Comparison of ENCODE assay signal across 10 cellular contexts in genomic region chr3:112794622-112795172, GRCh38. TPM values are rescaled to one million over a fixed set of nuclear protein-coding genes. Genes with fewer than 3 reads are reported as not detected.
A peak's percentile ranks its signal among the peaks of the same experiment; 100 is the strongest.
DNase-seq lines count a peak whose midpoint lies in the region; ATAC-seq and TF ChIP-seq lines count a peak whose summit lies in the region.
"Had no signal": no experiment of that assay in that cellular context is flagged by ENCODE, and none has a peak within 500 bp of the region (broad histone marks: within the 10 kb centered on the region; RNA-seq: fewer than 3 reads in every experiment).

No MANE protein-coding gene starts in this region.

- H3K27ac ChIP-seq in stomach: peak overlapping the region in 4 of 5 donors; percentile 32 to 75 (median 60)
- H3K27ac ChIP-seq in ascending aorta: no peak overlapping the region

- H3K4me3 ChIP-seq in stomach: no peak overlapping the region
- H3K4me3 ChIP-seq in ascending aorta: no peak overlapping the region

- H3K27me3 Mint-ChIP-seq in activated CD8-positive, alpha-beta T cell treated with anti-CD3 and anti-CD28 coated beads, Interleukin-2, amount 10 ng/mL, durations not matched to agents 7 days and 5 days (ENCODE audit: low read depth): no peaks in the 10 kb centered on the region
- no peaks in the 10 kb centered on the region for H3K27me3 Mint-ChIP-seq in activated CD8-positive, alpha-beta T cell treated with anti-CD3 and anti-CD28 coated beads for 36 hours

- no peak overlapping the region for H3K4me3 Mint-ChIP-seq in activated CD8-positive, alpha-beta T cell treated with anti-CD3 and anti-CD28 coated beads, Interleukin-2, amount 10 ng/mL, durations not matched to agents 7 days and 5 days
- no peak overlapping the region for H3K4me3 Mint-ChIP-seq in activated CD8-positive, alpha-beta T cell treated with anti-CD3 and anti-CD28 coated beads for 36 hours
- H3K4me3 Mint-ChIP-seq: natural killer cell had no signal

- peaks cover 0 to 25% (median 13%) of the 10 kb centered on the region in 4 donors for H3K4me1 ChIP-seq in stomach
- H3K4me1 ChIP-seq in ascending aorta: no peaks in the 10 kb centered on the region

- peaks cover 5% of the 10 kb centered on the region for H3K36me3 Mint-ChIP-seq in activated CD8-positive, alpha-beta T cell treated with anti-CD3 and anti-CD28 coated beads, Interleukin-2, amount 10 ng/mL, durations not matched to agents 7 days and 5 days (ENCODE audit: low read depth)
- no peaks in the 10 kb centered on the region for H3K36me3 Mint-ChIP-seq in activated CD8-positive, alpha-beta T cell treated with anti-CD3 and anti-CD28 coated beads for 36 hours (ENCODE audit: low read depth)
- H3K36me3 Mint-ChIP-seq: natural killer cell had no signal

- H3K9me3 ChIP-seq in stomach: no peaks in the 10 kb centered on the region
- no peaks in the 10 kb centered on the region for H3K9me3 ChIP-seq in ascending aorta

- POLR2A ChIA-PET in activated CD8-positive, alpha-beta T cell treated with anti-CD3 and anti-CD28 coated beads, Interleukin-2, amount 10 ng/mL, durations not matched to agents 7 days and 5 days (lab: Charles Lee): no interaction called here
- POLR2A ChIA-PET in activated CD8-positive, alpha-beta T cell treated with anti-CD3 and anti-CD28 coated beads for 36 hours (lab: Charles Lee): no interaction called here

- WGBS in stomach, 5 donors: 13 to 24% (median 23%) methylated on average over 6 of the region's 6 CpGs

- H3K36me3 ChIP-seq in stomach (no peaks in the 10 kb centered on the region), ascending aorta (no peaks in the 10 kb centered on the region)

- CTCF ChIA-PET in activated CD8-positive, alpha-beta T cell treated with anti-CD3 and anti-CD28 coated beads, Interleukin-2, amount 10 ng/mL, durations not matched to agents 7 days and 5 days (lab: Charles Lee): no interaction called here
- CTCF ChIA-PET in activated CD8-positive, alpha-beta T cell treated with anti-CD3 and anti-CD28 coated beads for 36 hours (lab: Charles Lee): interaction anchor here (1.5 kb wide), 1 partner anchor 60 kb away, joined by 6 read pairs; no protein-coding TSS in a partner anchor

- intact Hi-C loops in activated CD8-positive, alpha-beta T cell treated with anti-CD3 and anti-CD28 coated beads for 36 hours (cut with micrococcal nuclease): no loop called here
- intact Hi-C loops in stomach (cut with DNase I; ENCODE audit: low total_unique reads) (no loop called here), ascending aorta (cut with DNase I) (no loop called here)

- peaks cover 19% of the 10 kb centered on the region for H3K4me1 Mint-ChIP-seq in activated CD8-positive, alpha-beta T cell treated with anti-CD3 and anti-CD28 coated beads, Interleukin-2, amount 10 ng/mL, durations not matched to agents 7 days and 5 days (ENCODE audit: low read depth)
- H3K4me1 Mint-ChIP-seq in activated CD8-positive, alpha-beta T cell treated with anti-CD3 and anti-CD28 coated beads for 36 hours (ENCODE audit: low read depth): peaks cover 14% of the 10 kb centered on the region
- H3K4me1 Mint-ChIP-seq: natural killer cell had no signal

- H3K27me3 ChIP-seq in stomach: no peaks in the 10 kb centered on the region
- no peaks in the 10 kb centered on the region for H3K27me3 ChIP-seq in ascending aorta

- no peak for TF ChIP-seq POLR2A in stomach (IDR thresholded peaks at IDR 0.05)

- peak overlapping the region; percentile 15 for H3K27ac Mint-ChIP-seq in activated CD8-positive, alpha-beta T cell treated with anti-CD3 and anti-CD28 coated beads, Interleukin-2, amount 10 ng/mL, durations not matched to agents 7 days and 5 days
- H3K27ac Mint-ChIP-seq in activated CD8-positive, alpha-beta T cell treated with anti-CD3 and anti-CD28 coated beads for 36 hours: no peak overlapping the region
- H3K27ac Mint-ChIP-seq: natural killer cell had no signal

- ATAC-seq in activated CD8-positive, alpha-beta T cell treated with anti-CD3 and anti-CD28 coated beads, Interleukin-2, amount 10 ng/mL, durations not matched to agents 7 days and 5 days: no peak
- no peak for ATAC-seq in activated CD8-positive, alpha-beta T cell treated with anti-CD3 and anti-CD28 coated beads for 36 hours
- ATAC-seq in GM19467 (IDR thresholded peaks at IDR 0.05; ENCODE audit: unreplicated experiment): no peak

- H3K9me3 Mint-ChIP-seq in activated CD8-positive, alpha-beta T cell treated with anti-CD3 and anti-CD28 coated beads, Interleukin-2, amount 10 ng/mL, durations not matched to agents 7 days and 5 days (ENCODE audit: insufficient read depth): peaks cover 8% of the 10 kb centered on the region
- H3K9me3 Mint-ChIP-seq in activated CD8-positive, alpha-beta T cell treated with anti-CD3 and anti-CD28 coated beads for 36 hours: no peaks in the 10 kb centered on the region
- H3K9me3 Mint-ChIP-seq: natural killer cell had no signal

- TF ChIP-seq EP300 in stomach (IDR thresholded peaks at IDR 0.05): no peak

- no peak for TF ChIP-seq CTCF in activated CD8-positive, alpha-beta T cell treated with anti-CD3 and anti-CD28 coated beads for 36 hours (IDR thresholded peaks at IDR 0.05)
- TF ChIP-seq CTCF in stomach (IDR thresholded peaks at IDR 0.05): no peak
- no peak for TF ChIP-seq CTCF in ascending aorta (IDR thresholded peaks at IDR 0.05)

- no peak for DNase-seq in activated CD8-positive, alpha-beta T cell treated with anti-CD3 and anti-CD28 coated beads, Interleukin-2, amount 10 ng/mL, durations not matched to agents 7 days and 5 days
- DNase-seq in activated CD8-positive, alpha-beta T cell treated with anti-CD3 and anti-CD28 coated beads for 36 hours: no peak
- DNase-seq in SKM-1 (lab: John Stamatoyannopoulos, UW; ENCODE audit: unreplicated experiment) (peak; percentile 76), left kidney (ENCODE audit: low read depth, low spot score) (peak; percentile 25), stomach (no peak), GM03348 (ENCODE audit: low spot score) (no peak), ascending aorta (ENCODE audit: low spot score in 2 of 2) (no peak)
- DNase-seq: natural killer cell, NCI-H524 had no signal

RNA-seq across cellular contexts. Expression of gene CD200R1L, which starts 52.0 kb away (rescaled TPM):
- not detected for total RNA-seq in activated CD8-positive, alpha-beta T cell treated with anti-CD3 and anti-CD28 coated beads, Interleukin-2, amount 10 ng/mL, durations not matched to agents 7 days and 5 days
- not detected for total RNA-seq in activated CD8-positive, alpha-beta T cell treated with anti-CD3 and anti-CD28 coated beads for 36 hours
- not detected for total RNA-seq in stomach
- polyA plus RNA-seq in stomach: not detected
- total RNA-seq in ascending aorta: not detected

Comparison
In these comparisons a context has a peak if more than half of its experiments do, and no peak if none do; other contexts are left out.
1. DNase-seq: peak in SKM-1 (single experiment) and left kidney (single experiment); none in activated CD8-positive, alpha-beta T cell treated with anti-CD3 and anti-CD28 coated beads, Interleukin-2, amount 10 ng/mL, durations not matched to agents 7 days and 5 days (single experiment), activated CD8-positive, alpha-beta T cell treated with anti-CD3 and anti-CD28 coated beads for 36 hours (single experiment), stomach (single experiment), GM03348 (single experiment) and ascending aorta (0 of 2).
2. H3K27ac ChIP-seq: peak in stomach (4 of 5); none in ascending aorta (0 of 2).